Comparison of ENCODE assay signal across 8 cellular contexts in genomic region chr1:67831850-67832513, GRCh38. TPM values are rescaled to one million over a fixed set of nuclear protein-coding genes. Genes with fewer than 3 reads are reported as not detected.
DNase-seq lines count a peak whose midpoint lies in the region; ATAC-seq and TF ChIP-seq lines count a peak whose summit lies in the region.

No MANE protein-coding gene starts in this region.

- peaks cover 50% of the 10 kb centered on the region for H3K4me1 ChIP-seq in vagina

- TF ChIP-seq CTCF in mesothelial cell of epicardium (IDR thresholded peaks at IDR 0.05; ENCODE audit: unreplicated experiment) (no peak), vagina (IDR thresholded peaks at IDR 0.05) (no peak)

- peak overlapping the region; percentile 70 to 91 for H3K4me3 ChIP-seq in vagina

- no peaks in the 10 kb centered on the region for H3K27me3 ChIP-seq in vagina

- peak; percentile 93 for DNase-seq in COLO829 (ENCODE audit: low spot score)
- DNase-seq in HT1080 (ENCODE audit: low read depth): peak; percentile 83
- DNase-seq in SKM-1 treated with dmso at 0.1 percent for 144 hours (lab: John Stamatoyannopoulos, UW; ENCODE audit: unreplicated experiment): peak; percentile 46
- DNase-seq in epithelial cell of prostate (ENCODE audit: low read depth, low spot score): no peak
- peak in 1 of 2 experiments; percentile 48 for DNase-seq in mesothelial cell of epicardium (ENCODE audit: low spot score in 2 of 2, unreplicated experiment in 2 of 2)
- DNase-seq in vagina (ENCODE audit: extremely low spot score in 2 of 2): peak in 1 of 2 donors; percentile 90
- DNase-seq in RPMI8226: no peak

- TF ChIP-seq POLR2A in vagina (IDR thresholded peaks at IDR 0.05): peak in 1 of 2 donors; percentile 7

- no peak for ATAC-seq in HG03025 (IDR thresholded peaks at IDR 0.05; ENCODE audit: low FRiP score, unreplicated experiment)

- H3K9me3 ChIP-seq in vagina: no peaks in the 10 kb centered on the region

- H3K27ac ChIP-seq in epithelial cell of prostate (peak overlapping the region; percentile 83), vagina (peak overlapping the region; percentile 88)

- intact Hi-C loops in vagina (cut with DNase I): no loop called here

- peak overlapping the region; percentile 92 for H3K4me3 Mint-ChIP-seq in mesothelial cell of epicardium

- no peaks in the 10 kb centered on the region for H3K36me3 ChIP-seq in vagina

- peak overlapping the region; percentile 96 for H3K27ac Mint-ChIP-seq in mesothelial cell of epicardium

- peaks cover 5% of the 10 kb centered on the region for H3K36me3 Mint-ChIP-seq in mesothelial cell of epicardium

- H3K27me3 Mint-ChIP-seq in mesothelial cell of epicardium (ENCODE audit: low read depth): no peaks in the 10 kb centered on the region

- no peaks in the 10 kb centered on the region for H3K9me3 Mint-ChIP-seq in mesothelial cell of epicardium

- H3K4me1 Mint-ChIP-seq in mesothelial cell of epicardium: peaks cover 46% of the 10 kb centered on the region

RNA-seq across cellular contexts. Expression of gene GNG12, which starts 1.3 kb away (rescaled TPM):
- 115 and 144 TPM in 2 replicates for total RNA-seq in HT1080 (2014; rRNA removed; shearing (Covaris generic))
- 145 and 181 TPM in 2 replicates for polyA plus RNA-seq in HT1080 (2015; cell fraction: cytosol; rRNA removed)
- 71.5 and 78.6 TPM in 2 replicates for polyA plus RNA-seq in HT1080 (2015; cell fraction: nucleus; rRNA removed)
- 40.5 to 43.0 TPM (median 40.5 TPM) in 3 replicates for total RNA-seq in mesothelial cell of epicardium
- total RNA-seq in vagina: 71.5 TPM

Comparison
In these comparisons a context has a peak if more than half of its experiments do, and no peak if none do; other contexts are left out.
1. DNase-seq: peak in COLO829 (single experiment), HT1080 (single experiment) and SKM-1 treated with dmso at 0.1 percent for 144 hours (single experiment); none in epithelial cell of prostate (single experiment) and RPMI8226 (single experiment).